14 cellular contexts compared by ENCODE assay signal in the genomic region with DNA sequence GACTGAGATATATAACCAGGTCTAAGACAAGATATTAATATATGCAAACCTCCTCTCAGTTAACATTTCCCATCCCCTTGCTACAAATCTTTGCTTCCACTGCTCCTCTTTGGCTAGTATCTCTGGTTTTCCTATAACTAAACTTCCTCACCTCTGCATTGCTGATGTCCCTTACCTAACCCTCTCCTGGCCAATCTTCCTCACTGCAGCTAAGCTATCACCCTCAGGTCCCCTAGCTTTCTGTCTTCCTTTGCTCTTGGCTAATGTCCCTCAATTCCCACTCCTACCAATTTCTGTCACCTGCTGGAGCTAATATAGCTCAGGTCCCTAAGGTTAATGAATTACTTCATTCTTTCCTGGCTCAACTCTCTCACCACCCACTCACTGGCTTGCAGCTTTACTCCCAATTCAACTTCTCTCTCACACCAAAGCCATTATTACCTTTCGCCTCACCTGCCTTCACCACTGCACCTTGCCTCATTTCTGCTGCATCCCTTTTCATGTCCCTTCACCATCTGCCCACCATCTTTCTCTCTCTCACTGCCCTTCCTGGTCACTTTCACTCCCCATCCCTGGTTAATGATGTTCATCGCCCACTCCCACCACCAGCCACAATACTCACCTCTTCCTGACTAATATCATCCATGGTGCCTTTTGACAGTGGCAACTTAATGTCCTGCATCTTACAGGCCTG.
"Had no signal": no experiment of that assay in that cellular context is flagged by ENCODE, and none has a peak within 500 bp of the region (broad histone marks: within the 10 kb centered on the region; RNA-seq: fewer than 3 reads in every experiment).

No MANE protein-coding gene starts in this region.

- H3K4me3 Mint-ChIP-seq: natural killer cell; stimulated activated memory B cell treated with anti-CD40 and anti-IgM and Interleukin-4, amounts not matched to agents 10 μg/mL and 1 μg/mL and 100 μg/mL, for 72 hours had no signal

- H3K27me3 Mint-ChIP-seq: stimulated activated memory B cell treated with anti-CD40 and anti-IgM and Interleukin-4, amounts not matched to agents 10 μg/mL and 1 μg/mL and 100 μg/mL, for 72 hours had no signal

- H3K9me3 Mint-ChIP-seq: natural killer cell; stimulated activated memory B cell treated with anti-CD40 and anti-IgM and Interleukin-4, amounts not matched to agents 10 μg/mL and 1 μg/mL and 100 μg/mL, for 72 hours had no signal

- H3K4me3 ChIP-seq: esophagus muscularis mucosa, smooth muscle cell, tibial nerve had no signal

- DNase-seq: activated CD4-positive, alpha-beta T cell treated with anti-CD3 and anti-CD28 coated beads for 1 hour; activated effector memory CD4-positive, alpha-beta T cell treated with Interleukin-2 at 50 U/mL for 16 hours; activated T-cell treated with anti-CD3 and anti-CD28 coated beads for 4 hours; cerebellar nuclear complex; dermis blood vessel endothelial cell; foreskin fibroblast; left colon; natural killer cell; right cardiac atrium; SW 1271 had no signal

- ATAC-seq: left colon; natural killer cell; right cardiac atrium; stimulated activated memory B cell treated with anti-CD40 and anti-IgM and Interleukin-4, amounts not matched to agents 10 μg/mL and 1 μg/mL and 100 μg/mL, for 72 hours had no signal

- H3K27me3 ChIP-seq: esophagus muscularis mucosa, tibial nerve had no signal

- H3K4me1 ChIP-seq: esophagus muscularis mucosa, tibial nerve had no signal

- H3K9me3 ChIP-seq: esophagus muscularis mucosa, tibial nerve had no signal

- H3K4me1 Mint-ChIP-seq: stimulated activated memory B cell treated with anti-CD40 and anti-IgM and Interleukin-4, amounts not matched to agents 10 μg/mL and 1 μg/mL and 100 μg/mL, for 72 hours had no signal

- H3K27ac Mint-ChIP-seq: stimulated activated memory B cell treated with anti-CD40 and anti-IgM and Interleukin-4, amounts not matched to agents 10 μg/mL and 1 μg/mL and 100 μg/mL, for 72 hours had no signal

- H3K27ac ChIP-seq: esophagus muscularis mucosa, tibial nerve had no signal
